16 cellular contexts compared by ENCODE assay signal in the genomic region with DNA sequence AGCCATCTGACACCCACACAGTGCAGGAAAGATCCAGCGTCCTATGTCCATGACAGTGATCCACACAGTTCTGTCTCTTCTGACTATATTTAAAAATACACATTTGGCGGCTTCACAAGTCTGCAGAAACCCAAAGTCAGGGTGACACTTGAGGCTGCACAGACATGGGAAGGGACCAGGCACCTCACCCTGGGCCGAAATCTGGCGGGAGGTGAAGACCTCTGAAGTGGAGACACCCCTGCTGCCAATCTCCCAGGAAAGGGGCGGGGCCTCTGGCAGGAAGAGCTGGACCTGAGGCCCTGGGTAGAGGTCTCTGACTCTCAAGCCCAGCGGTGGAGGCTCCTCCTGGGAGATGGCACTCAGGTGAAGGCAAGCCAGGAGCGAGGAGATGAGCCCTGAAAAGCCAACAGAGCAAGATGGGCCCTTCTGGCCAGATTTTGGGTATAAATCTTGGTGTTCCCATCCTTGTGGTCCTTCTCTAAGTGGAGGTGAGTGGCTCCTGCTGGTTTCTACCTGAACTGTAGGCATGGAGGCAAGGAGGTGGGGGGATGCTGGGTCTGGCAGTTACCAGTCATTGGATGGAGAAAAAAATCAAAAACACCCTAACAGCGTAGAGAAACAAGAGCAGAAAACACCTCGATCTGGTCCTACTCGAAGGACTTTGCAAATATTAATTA.
DNase-seq lines count a peak whose midpoint lies in the region; ATAC-seq and TF ChIP-seq lines count a peak whose summit lies in the region.
"Had no signal": no experiment of that assay in that cellular context is flagged by ENCODE, and none has a peak within 500 bp of the region (broad histone marks: within the 10 kb centered on the region; RNA-seq: fewer than 3 reads in every experiment).

No MANE protein-coding gene starts in this region.

- peak overlapping the region; percentile 40 to 92 (median 80) for H3K27ac ChIP-seq in tibial nerve
- H3K27ac ChIP-seq: A549 had no signal

- H3K27me3 Mint-ChIP-seq in glutamatergic neuron (ENCODE audit: unreplicated experiment), result peaks cover 3% of the 10 kb centered on the region
- H3K27me3 Mint-ChIP-seq in naive thymus-derived CD8-positive, alpha-beta T cell, result no peaks in the 10 kb centered on the region
- H3K27me3 Mint-ChIP-seq: activated B cell treated with CpG ODN at 0.5 μM for 24 hours had no signal

- DNase-seq in activated T-cell treated with anti-CD3 and anti-CD28 coated beads, Interleukin-2, amount 50 U/mL, for 1 hour, result peak; percentile 4
- DNase-seq in activated T-cell treated with anti-CD3 and anti-CD28 coated beads, Interleukin-2, amount 50 U/mL, for 48 hours, result no peak
- DNase-seq in glutamatergic neuron (peak; percentile 10), tibial nerve (ENCODE audit: low spot score in 2 of 2) (peak in 1 of 2 donors; percentile 13), NCI-H1092 treated with DMSO at 0.1 percent for 48 hours (lab: John Stamatoyannopoulos, UW) (no peak), D341Med (ENCODE audit: low spot score) (no peak), COLO829 (ENCODE audit: low spot score) (no peak)
- no peak for DNase-seq in naive thymus-derived CD8-positive, alpha-beta T cell
- DNase-seq: activated B cell treated with CpG ODN at 0.5 μM for 24 hours; activated T-cell treated with anti-CD3 and anti-CD28 coated beads for 4 hours; effector memory CD4-positive, alpha-beta T cell; retina; stimulated activated CD4-positive, alpha-beta T cell treated with anti-CD3 and anti-CD28 coated beads, Interleukin-4, amount 100 ng/mL, for 4 hours; stimulated activated naive CD4-positive, alpha-beta T cell had no signal

- no peak overlapping the region for H3K4me3 ChIP-seq in tibial nerve
- H3K4me3 ChIP-seq: A549 had no signal

- no peak for TF ChIP-seq CTCF in glutamatergic neuron (IDR thresholded peaks at IDR 0.05; ENCODE audit: partially characterized antibody, unreplicated experiment)
- no peak for TF ChIP-seq CTCF in tibial nerve (IDR thresholded peaks at IDR 0.05)

- TF ChIP-seq EP300 in tibial nerve (IDR thresholded peaks at IDR 0.05), result no peak

- POLR2A ChIA-PET in naive thymus-derived CD8-positive, alpha-beta T cell (lab: Charles Lee), result no interaction called here

- peaks cover 9% of the 10 kb centered on the region for H3K4me1 Mint-ChIP-seq in glutamatergic neuron (ENCODE audit: low read depth, unreplicated experiment)
- peaks cover 12 to 28% (median 19%) of the 10 kb centered on the region in 4 donors for H3K4me1 Mint-ChIP-seq in naive thymus-derived CD8-positive, alpha-beta T cell

- 87 to 91% methylated on average over 10 of the region's 10 CpGs for WGBS in tibial nerve, 2 donors

- ATAC-seq in naive thymus-derived CD8-positive, alpha-beta T cell, result no peak
- ATAC-seq: A549, SK-N-SH treated with all-trans-retinoic acid at 6 μM for 48 hours had no signal

- TF ChIP-seq POLR2A in tibial nerve (IDR thresholded peaks at IDR 0.05), result no peak

- H3K36me3 ChIP-seq in tibial nerve, result peaks cover 0 to 68% (median 0%) of the 10 kb centered on the region in 3 donors

- no peaks in the 10 kb centered on the region for H3K9me3 ChIP-seq in tibial nerve
- H3K9me3 ChIP-seq: A549 had no signal

- peaks cover 12% of the 10 kb centered on the region for H3K9me3 Mint-ChIP-seq in glutamatergic neuron (ENCODE audit: unreplicated experiment)
- peaks cover 6 to 20% (median 10%) of the 10 kb centered on the region in 9 donors for H3K9me3 Mint-ChIP-seq in naive thymus-derived CD8-positive, alpha-beta T cell

- no peak overlapping the region for H3K27ac Mint-ChIP-seq in glutamatergic neuron (ENCODE audit: unreplicated experiment)
- H3K27ac Mint-ChIP-seq in naive thymus-derived CD8-positive, alpha-beta T cell, result peak overlapping the region in 6 of 10 donors; percentile 28 to 90 (median 74)
- H3K27ac Mint-ChIP-seq: activated B cell treated with CpG ODN at 0.5 μM for 24 hours had no signal

- no peak overlapping the region for H3K4me3 Mint-ChIP-seq in glutamatergic neuron (ENCODE audit: unreplicated experiment)
- H3K4me3 Mint-ChIP-seq in naive thymus-derived CD8-positive, alpha-beta T cell, result no peak overlapping the region
- H3K4me3 Mint-ChIP-seq: activated B cell treated with CpG ODN at 0.5 μM for 24 hours had no signal

- no peaks in the 10 kb centered on the region for H3K36me3 Mint-ChIP-seq in glutamatergic neuron (ENCODE audit: unreplicated experiment)
- peaks cover 25 to 63% (median 53%) of the 10 kb centered on the region in 3 donors for H3K36me3 Mint-ChIP-seq in naive thymus-derived CD8-positive, alpha-beta T cell

- peaks cover 0 to 47% (median 3%) of the 10 kb centered on the region in 4 donors for H3K4me1 ChIP-seq in tibial nerve
- H3K4me1 ChIP-seq: A549 had no signal

- no peaks in the 10 kb centered on the region for H3K27me3 ChIP-seq in tibial nerve

Comparison
In these comparisons a context has a peak if more than half of its experiments do, and no peak if none do; other contexts are left out.
1. DNase-seq: peak in activated T-cell treated with anti-CD3 and anti-CD28 coated beads, Interleukin-2, amount 50 U/mL, for 1 hour (single experiment) and glutamatergic neuron (single experiment); none in activated T-cell treated with anti-CD3 and anti-CD28 coated beads, Interleukin-2, amount 50 U/mL, for 48 hours (0 of 2), naive thymus-derived CD8-positive, alpha-beta T cell (0 of 10), NCI-H1092 treated with DMSO at 0.1 percent for 48 hours (single experiment), D341Med (single experiment) and COLO829 (single experiment).